ENCODE assay signal across 22 cellular contexts in genomic region chr6:34021839-34022190, GRCh38.
DNase-seq lines count a peak whose midpoint lies in the region; ATAC-seq and TF ChIP-seq lines count a peak whose summit lies in the region.
"Had no signal": no experiment of that assay in that cellular context is flagged by ENCODE, and none has a peak within 500 bp of the region (broad histone marks: within the 10 kb centered on the region; RNA-seq: fewer than 3 reads in every experiment).

No MANE protein-coding gene starts in this region.

- H3K4me1 ChIP-seq in colonic mucosa = no peaks in the 10 kb centered on the region
- no peaks in the 10 kb centered on the region for H3K4me1 ChIP-seq in prostate gland (replicated peaks)
- H3K4me1 ChIP-seq in Karpas-422 (ENCODE audit: low read length) = no peaks in the 10 kb centered on the region
- H3K4me1 ChIP-seq: esophagus squamous epithelium, gastroesophageal sphincter, testis had no signal

- ATAC-seq in GM21619 (IDR thresholded peaks at IDR 0.05; ENCODE audit: unreplicated experiment) = no peak
- ATAC-seq: activated CD8-positive, alpha-beta memory T cell treated with anti-CD3 and anti-CD28 coated beads, Interleukin-2, amount 10 ng/mL, durations not matched to agents 7 days and 5 days; activated T-helper 17 cell treated with anti-CD3 and anti-CD28 coated beads, Interleukin-2, amount 50 U/mL, for 72 hours; gastroesophageal sphincter; naive thymus-derived CD8-positive, alpha-beta T cell; stimulated activated effector memory CD8-positive, alpha-beta T cell treated with anti-CD3 and anti-CD28 coated beads, Interleukin-12 subunit alpha, Interleukin-12 subunit beta, amount 100 ng/mL, for 72 hours had no signal

- 46% methylated on average over 18 of the region's 18 CpGs for WGBS in prostate gland

- no peak for TF ChIP-seq POLR2A in prostate gland (IDR thresholded peaks at IDR 0.05)

- H3K27me3 ChIP-seq in colonic mucosa = no peaks in the 10 kb centered on the region
- no peaks in the 10 kb centered on the region for H3K27me3 ChIP-seq in prostate gland (replicated peaks; ENCODE audit: insufficient read depth)
- H3K27me3 ChIP-seq in Karpas-422 (ENCODE audit: low read length) = no peaks in the 10 kb centered on the region; the same call in 1 of the 2 replicates
- H3K27me3 ChIP-seq: testis had no signal

- H3K27ac ChIP-seq in colonic mucosa (no peak overlapping the region), prostate gland (peak overlapping the region in 1 of 2 donors; percentile 7), Karpas-422 (ENCODE audit: low read length) (no peak overlapping the region)
- H3K27ac ChIP-seq: esophagus squamous epithelium, gastroesophageal sphincter, testis had no signal

- TF ChIP-seq CTCF in colonic mucosa (IDR thresholded peaks at IDR 0.05) (no peak), prostate gland (IDR thresholded peaks at IDR 0.05) (peak in 2 of 4 experiments; percentile 16 to 32)

- no peaks in the 10 kb centered on the region for H3K79me2 ChIP-seq in Karpas-422 (ENCODE audit: low read length)

- H3K36me3 ChIP-seq in colonic mucosa (no peaks in the 10 kb centered on the region), prostate gland (no peaks in the 10 kb centered on the region), Karpas-422 (ENCODE audit: insufficient read depth, low read length) (no peaks in the 10 kb centered on the region)
- H3K36me3 ChIP-seq: esophagus squamous epithelium, gastroesophageal sphincter had no signal

- DNase-seq in Daoy (ENCODE audit: low read depth) = peak; percentile 29
- DNase-seq in NCI-H2171 treated with DMSO at 0.1 percent for 48 hours (lab: John Stamatoyannopoulos, UW) = peak; percentile 70
- peak; percentile 83 for DNase-seq in colonic mucosa
- DNase-seq in prostate gland (ENCODE audit: low spot score) = peak; percentile 63
- no peak for DNase-seq in dedifferentiated amniotic fluid mesenchymal stem cell (ENCODE audit: extremely low spot score)
- DNase-seq in Karpas-422 = no peak
- DNase-seq: activated CD4-positive, alpha-beta T cell treated with anti-CD3 and anti-CD28 coated beads for 48 hours; activated CD8-positive, alpha-beta memory T cell treated with anti-CD3 and anti-CD28 coated beads, Interleukin-2, amount 10 ng/mL, durations not matched to agents 7 days and 5 days; activated naive CD8-positive, alpha-beta T cell treated with anti-CD3 and anti-CD28 coated beads for 36 hours; CD4-positive, alpha-beta memory T cell; effector memory CD4-positive, alpha-beta T cell; esophagus squamous epithelium; kidney glomerular epithelial cell; mesenchymal stem cell; MV-4-11; NCI-H2029; testis had no signal

- no peaks in the 10 kb centered on the region for H3K9me3 ChIP-seq in colonic mucosa
- H3K9me3 ChIP-seq in prostate gland = no peaks in the 10 kb centered on the region
- H3K9me3 ChIP-seq in Karpas-422 (ENCODE audit: low read length) = no peaks in the 10 kb centered on the region
- H3K9me3 ChIP-seq: esophagus squamous epithelium, gastroesophageal sphincter, testis had no signal

- H3K4me3 ChIP-seq in colonic mucosa = peak overlapping the region; percentile 17
- H3K4me3 ChIP-seq in prostate gland = no peak overlapping the region
- H3K4me3 ChIP-seq in Karpas-422 (ENCODE audit: low read length) = no peak overlapping the region
- H3K4me3 ChIP-seq: esophagus squamous epithelium, gastroesophageal sphincter, testis had no signal

- H3K4me2 ChIP-seq in Karpas-422 (ENCODE audit: low read depth, low read length, poor library complexity, severe bottlenecking) = no peak overlapping the region

- H3K9me2 ChIP-seq in Karpas-422 (replicated peaks; ENCODE audit: insufficient read depth, low read length) = no peaks in the 10 kb centered on the region

- peak overlapping the region in 1 of 2 donors; percentile 48 for H3K9ac ChIP-seq in colonic mucosa (ENCODE audit: low read depth in 2 of 2, low read length in 2 of 2)
- H3K9ac ChIP-seq in Karpas-422 (ENCODE audit: low read length) = no peak overlapping the region

- no peak overlapping the region for H2AFZ ChIP-seq in Karpas-422 (ENCODE audit: low read length)

- no peaks in the 10 kb centered on the region for H4K20me1 ChIP-seq in Karpas-422 (ENCODE audit: insufficient read depth, low read depth, low read length)

- intact Hi-C loops in colonic mucosa (cut with DNase I) (no loop called here), prostate gland (cut with DNase I) (no loop called here)

Comparison
In these comparisons a context has a peak if more than half of its experiments do, and no peak if none do; other contexts are left out.
1. DNase-seq: peak in Daoy (single experiment), NCI-H2171 treated with DMSO at 0.1 percent for 48 hours (single experiment), colonic mucosa (single experiment) and prostate gland (single experiment); none in dedifferentiated amniotic fluid mesenchymal stem cell (single experiment) and Karpas-422 (single experiment).